Comparison of ENCODE assay signal across 1 cellular context in genomic region chr5:11681796-11682195, GRCh38.
TF ChIP-seq lines count a peak whose summit lies in the region.

No MANE protein-coding gene starts in this region.

TF ChIP-seq in GM23338, 12 proteins besides CTCF, POLR2A, EP300 and RAD21:
- TF ChIP-seq REST (IDR thresholded peaks at IDR 0.05; ENCODE audit: unreplicated experiment) = no peak
- TF ChIP-seq JUNB (IDR thresholded peaks at IDR 0.05; ENCODE audit: unreplicated experiment) = no peak
- TF ChIP-seq NANOG (IDR thresholded peaks at IDR 0.05; ENCODE audit: borderline replicate concordance) = no peak
- TF ChIP-seq ZNF331 (CRISPR knock-in tag; IDR thresholded peaks at IDR 0.05; ENCODE audit: low read depth) = no peak
